ENCODE assay signal across 8 cellular contexts in genomic region chr20:2172305-2173175, GRCh38.
DNase-seq lines count a peak whose midpoint lies in the region; ATAC-seq and TF ChIP-seq lines count a peak whose summit lies in the region.

No MANE protein-coding gene starts in this region.

- peak overlapping the region; percentile 20 for H3K4me2 ChIP-seq in trophoblast cell (ENCODE audit: low read length)

- H3K4me3 ChIP-seq in trophoblast cell (ENCODE audit: low read depth, low read length): no peak overlapping the region

- no peak for ATAC-seq in GM18867 (IDR thresholded peaks at IDR 0.05; ENCODE audit: unreplicated experiment)

- H3K4me1 Mint-ChIP-seq in type B pancreatic cell (ENCODE audit: unreplicated experiment): no peaks in the 10 kb centered on the region

- TF ChIP-seq RAD21 in Ishikawa (IDR thresholded peaks at IDR 0.05; ENCODE audit: low read depth): peak; percentile 89

- H2BK5ac ChIP-seq in trophoblast cell (ENCODE audit: low read depth, low read length, poor library complexity): no peak overlapping the region

- H3K79me2 ChIP-seq in trophoblast cell (ENCODE audit: control insufficient read depth, insufficient read depth, low read length, poor library complexity): no peaks in the 10 kb centered on the region

- WGBS in trophoblast cell (ENCODE audit: extremely low coverage, insufficient coverage, insufficient read length): no CpG with 5 or more reads among the region's 17 CpGs

- no peaks in the 10 kb centered on the region for H3K4me1 ChIP-seq in trophoblast cell (ENCODE audit: control insufficient read depth in 1 of 2, insufficient read depth in 2 of 2, low read length in 2 of 2)

- no peaks in the 10 kb centered on the region for H3K27me3 ChIP-seq in trophoblast cell (ENCODE audit: insufficient read depth, low read length)

- no peak overlapping the region for H3K14ac ChIP-seq in trophoblast cell (ENCODE audit: low read length)

- H2AFZ ChIP-seq in trophoblast cell (ENCODE audit: insufficient read depth, low read length, poor library complexity): no peak overlapping the region

- no peak overlapping the region for H4K12ac ChIP-seq in trophoblast cell (ENCODE audit: low read depth, low read length)

- no peak overlapping the region for H3K23ac ChIP-seq in trophoblast cell (ENCODE audit: low read length)

- no peak overlapping the region for H3K4me3 Mint-ChIP-seq in type B pancreatic cell

- TF ChIP-seq CTCF in type B pancreatic cell (conservative IDR thresholded peaks at IDR 0.05): peak; percentile 93

- no peaks in the 10 kb centered on the region for H3K79me1 ChIP-seq in trophoblast cell (ENCODE audit: low read length)

- H3K36me3 ChIP-seq in trophoblast cell (ENCODE audit: control insufficient read depth in 1 of 2, insufficient read depth in 2 of 2, low read length in 2 of 2): no peaks in the 10 kb centered on the region

- DNase-seq in DMS53 treated with DMSO at 0.1 percent for 48 hours (lab: John Stamatoyannopoulos, UW; ENCODE audit: unreplicated experiment): peak; percentile 42
- peak; percentile 14 to 60 for DNase-seq in SHP77 (lab: John Stamatoyannopoulos, UW)
- DNase-seq in activated naive CD4-positive, alpha-beta T cell treated with Interleukin-2 at 50 U/mL for 16 hours: peak; percentile 69
- peak; percentile 56 for DNase-seq in globus pallidus (ENCODE audit: low spot score)
- DNase-seq in trophoblast cell: peak in 1 of 2 donors; percentile 78
- DNase-seq in type B pancreatic cell (ENCODE audit: extremely low spot score, unreplicated experiment): peak; percentile 78

- H3K27ac ChIP-seq in trophoblast cell (ENCODE audit: low read depth, low read length): no peak overlapping the region

- peaks cover 40% of the 10 kb centered on the region for H3K27me3 Mint-ChIP-seq in type B pancreatic cell

- no peak overlapping the region for H4K91ac ChIP-seq in trophoblast cell (ENCODE audit: low read depth, low read length)

- no peak overlapping the region for H3K18ac ChIP-seq in trophoblast cell (ENCODE audit: low read length)

- H4K8ac ChIP-seq in trophoblast cell (ENCODE audit: low read depth, low read length): no peak overlapping the region

- H3K9ac ChIP-seq in trophoblast cell (ENCODE audit: low read length): no peak overlapping the region

- no peak for TF ChIP-seq EP300 in Ishikawa (IDR thresholded peaks at IDR 0.05; ENCODE audit: borderline replicate concordance)

- no peaks in the 10 kb centered on the region for H3K9me3 ChIP-seq in trophoblast cell (ENCODE audit: insufficient read depth, low read depth, low read length)

- peak overlapping the region; percentile 40 for H3K27ac Mint-ChIP-seq in type B pancreatic cell

- no peaks in the 10 kb centered on the region for H3K36me3 Mint-ChIP-seq in type B pancreatic cell

- no peaks in the 10 kb centered on the region for H3K9me3 Mint-ChIP-seq in type B pancreatic cell

- no peak overlapping the region for H2BK12ac ChIP-seq in trophoblast cell (ENCODE audit: low read length)

- no peak overlapping the region for H2BK120ac ChIP-seq in trophoblast cell (ENCODE audit: insufficient read depth, low read length, poor library complexity)

- no peak overlapping the region for H3K4ac ChIP-seq in trophoblast cell (ENCODE audit: low read depth, low read length)

- H2AK5ac ChIP-seq in trophoblast cell (ENCODE audit: low read length): no peak overlapping the region

TF ChIP-seq in Ishikawa, 13 proteins besides CTCF, POLR2A, EP300 and RAD21:
- no peak for TF ChIP-seq CREB1 (IDR thresholded peaks at IDR 0.05; ENCODE audit: low read depth)
- TF ChIP-seq FOXM1 (IDR thresholded peaks at IDR 0.05; ENCODE audit: borderline replicate concordance, low read depth): no peak
- no peak for TF ChIP-seq NFIC (IDR thresholded peaks at IDR 0.05)
- no peak for TF ChIP-seq EGR1 (IDR thresholded peaks at IDR 0.05)
- TF ChIP-seq REST (IDR thresholded peaks at IDR 0.05; ENCODE audit: low read depth): no peak
- TF ChIP-seq TEAD4 (IDR thresholded peaks at IDR 0.05): no peak
- TF ChIP-seq USF1 (IDR thresholded peaks at IDR 0.05): no peak
- no peak for TF ChIP-seq TCF12 (IDR thresholded peaks at IDR 0.05; ENCODE audit: low read depth)
- no peak for TF ChIP-seq MAX (IDR thresholded peaks at IDR 0.05)
- TF ChIP-seq ZBTB7A (IDR thresholded peaks at IDR 0.05; ENCODE audit: low read depth): no peak
- no peak for TF ChIP-seq CEBPB (IDR thresholded peaks at IDR 0.05)
- TF ChIP-seq YY1 (IDR thresholded peaks at IDR 0.05; ENCODE audit: low read depth): no peak
- TF ChIP-seq TAF1 (IDR thresholded peaks at IDR 0.05; ENCODE audit: low read depth): no peak
